Comparison of ENCODE assay signal across 1 cellular context in the genomic region with DNA sequence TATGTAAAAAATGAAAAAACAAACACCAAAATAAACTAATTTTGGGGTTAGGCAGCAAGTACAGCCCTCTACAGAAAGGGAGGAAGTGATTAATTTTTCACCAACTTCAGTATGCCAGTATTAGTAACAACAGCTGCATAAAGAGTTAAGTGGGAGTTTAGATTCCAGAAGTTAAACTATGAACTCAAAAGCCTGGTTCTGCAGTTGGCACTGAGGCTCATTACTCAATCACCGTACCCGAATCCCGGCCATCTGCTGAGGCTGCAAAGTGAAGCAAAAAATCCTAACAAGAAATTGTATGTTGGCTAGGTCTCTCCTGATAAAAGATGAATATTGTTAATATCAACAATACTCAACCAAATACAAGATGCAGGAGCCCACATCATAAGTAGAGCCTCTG.
A peak's percentile ranks its signal among the peaks of the same experiment; 100 is the strongest.
TF ChIP-seq lines count a peak whose summit lies in the region.

No MANE protein-coding gene starts in this region.

TF ChIP-seq in GM12878, 131 proteins besides CTCF, POLR2A, EP300 and RAD21:
- TF ChIP-seq, protein P1, sequence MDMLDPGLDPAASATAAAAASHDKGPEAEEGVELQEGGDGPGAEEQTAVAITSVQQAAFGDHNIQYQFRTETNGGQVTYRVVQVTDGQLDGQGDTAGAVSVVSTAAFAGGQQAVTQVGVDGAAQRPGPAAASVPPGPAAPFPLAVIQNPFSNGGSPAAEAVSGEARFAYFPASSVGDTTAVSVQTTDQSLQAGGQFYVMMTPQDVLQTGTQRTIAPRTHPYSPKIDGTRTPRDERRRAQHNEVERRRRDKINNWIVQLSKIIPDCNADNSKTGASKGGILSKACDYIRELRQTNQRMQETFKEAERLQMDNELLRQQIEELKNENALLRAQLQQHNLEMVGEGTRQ (IDR thresholded peaks at IDR 0.05; ENCODE audit: borderline replicate concordance, low read depth, low read length) = no peak
- TF ChIP-seq, protein P2, sequence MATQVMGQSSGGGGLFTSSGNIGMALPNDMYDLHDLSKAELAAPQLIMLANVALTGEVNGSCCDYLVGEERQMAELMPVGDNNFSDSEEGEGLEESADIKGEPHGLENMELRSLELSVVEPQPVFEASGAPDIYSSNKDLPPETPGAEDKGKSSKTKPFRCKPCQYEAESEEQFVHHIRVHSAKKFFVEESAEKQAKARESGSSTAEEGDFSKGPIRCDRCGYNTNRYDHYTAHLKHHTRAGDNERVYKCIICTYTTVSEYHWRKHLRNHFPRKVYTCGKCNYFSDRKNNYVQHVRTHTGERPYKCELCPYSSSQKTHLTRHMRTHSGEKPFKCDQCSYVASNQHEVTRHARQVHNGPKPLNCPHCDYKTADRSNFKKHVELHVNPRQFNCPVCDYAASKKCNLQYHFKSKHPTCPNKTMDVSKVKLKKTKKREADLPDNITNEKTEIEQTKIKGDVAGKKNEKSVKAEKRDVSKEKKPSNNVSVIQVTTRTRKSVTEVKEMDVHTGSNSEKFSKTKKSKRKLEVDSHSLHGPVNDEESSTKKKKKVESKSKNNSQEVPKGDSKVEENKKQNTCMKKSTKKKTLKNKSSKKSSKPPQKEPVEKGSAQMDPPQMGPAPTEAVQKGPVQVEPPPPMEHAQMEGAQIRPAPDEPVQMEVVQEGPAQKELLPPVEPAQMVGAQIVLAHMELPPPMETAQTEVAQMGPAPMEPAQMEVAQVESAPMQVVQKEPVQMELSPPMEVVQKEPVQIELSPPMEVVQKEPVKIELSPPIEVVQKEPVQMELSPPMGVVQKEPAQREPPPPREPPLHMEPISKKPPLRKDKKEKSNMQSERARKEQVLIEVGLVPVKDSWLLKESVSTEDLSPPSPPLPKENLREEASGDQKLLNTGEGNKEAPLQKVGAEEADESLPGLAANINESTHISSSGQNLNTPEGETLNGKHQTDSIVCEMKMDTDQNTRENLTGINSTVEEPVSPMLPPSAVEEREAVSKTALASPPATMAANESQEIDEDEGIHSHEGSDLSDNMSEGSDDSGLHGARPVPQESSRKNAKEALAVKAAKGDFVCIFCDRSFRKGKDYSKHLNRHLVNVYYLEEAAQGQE (IDR thresholded peaks at IDR 0.05; ENCODE audit: low read depth, low read length) = no peak
- TF ChIP-seq SPI1 (IDR thresholded peaks at IDR 0.05; ENCODE audit: borderline replicate concordance, insufficient read depth, low read depth, low read length) = peak; percentile 16; the same call in 1 of the 2 replicates
- TF ChIP-seq, protein P3, sequence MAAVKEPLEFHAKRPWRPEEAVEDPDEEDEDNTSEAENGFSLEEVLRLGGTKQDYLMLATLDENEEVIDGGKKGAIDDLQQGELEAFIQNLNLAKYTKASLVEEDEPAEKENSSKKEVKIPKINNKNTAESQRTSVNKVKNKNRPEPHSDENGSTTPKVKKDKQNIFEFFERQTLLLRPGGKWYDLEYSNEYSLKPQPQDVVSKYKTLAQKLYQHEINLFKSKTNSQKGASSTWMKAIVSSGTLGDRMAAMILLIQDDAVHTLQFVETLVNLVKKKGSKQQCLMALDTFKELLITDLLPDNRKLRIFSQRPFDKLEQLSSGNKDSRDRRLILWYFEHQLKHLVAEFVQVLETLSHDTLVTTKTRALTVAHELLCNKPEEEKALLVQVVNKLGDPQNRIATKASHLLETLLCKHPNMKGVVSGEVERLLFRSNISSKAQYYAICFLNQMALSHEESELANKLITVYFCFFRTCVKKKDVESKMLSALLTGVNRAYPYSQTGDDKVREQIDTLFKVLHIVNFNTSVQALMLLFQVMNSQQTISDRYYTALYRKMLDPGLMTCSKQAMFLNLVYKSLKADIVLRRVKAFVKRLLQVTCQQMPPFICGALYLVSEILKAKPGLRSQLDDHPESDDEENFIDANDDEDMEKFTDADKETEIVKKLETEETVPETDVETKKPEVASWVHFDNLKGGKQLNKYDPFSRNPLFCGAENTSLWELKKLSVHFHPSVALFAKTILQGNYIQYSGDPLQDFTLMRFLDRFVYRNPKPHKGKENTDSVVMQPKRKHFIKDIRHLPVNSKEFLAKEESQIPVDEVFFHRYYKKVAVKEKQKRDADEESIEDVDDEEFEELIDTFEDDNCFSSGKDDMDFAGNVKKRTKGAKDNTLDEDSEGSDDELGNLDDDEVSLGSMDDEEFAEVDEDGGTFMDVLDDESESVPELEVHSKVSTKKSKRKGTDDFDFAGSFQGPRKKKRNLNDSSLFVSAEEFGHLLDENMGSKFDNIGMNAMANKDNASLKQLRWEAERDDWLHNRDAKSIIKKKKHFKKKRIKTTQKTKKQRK (IDR thresholded peaks at IDR 0.05; ENCODE audit: low read depth, low read length) = no peak
TF ChIP-seq in GM12878: peak in this region for 1.
